ENCODE assay signal across 9 cellular contexts in genomic region chr10:5659702-5660528, GRCh38. TPM values are rescaled to one million over a fixed set of nuclear protein-coding genes. Genes with fewer than 3 reads are reported as not detected.
DNase-seq lines count a peak whose midpoint lies in the region; ATAC-seq and TF ChIP-seq lines count a peak whose summit lies in the region.
"Had no signal": no experiment of that assay in that cellular context is flagged by ENCODE, and none has a peak within 500 bp of the region (broad histone marks: within the 10 kb centered on the region; RNA-seq: fewer than 3 reads in every experiment).

No MANE protein-coding gene starts in this region.

- 30 to 48% (median 39%) methylated on average over 15 to 16 of the region's 16 CpGs for WGBS in adrenal gland, 4 donors
- 61 to 75% methylated on average over 16 of the region's 16 CpGs for WGBS in lower leg skin, 2 donors

- CTCF ChIA-PET in AG04450 (lab: Charles Lee), result interaction anchor here (1.9 kb wide), 1 partner anchor 30 kb away, joined by 5 read pairs; no protein-coding TSS in a partner anchor

- peaks cover 17 to 59% of the 10 kb centered on the region in 2 donors for H3K4me1 ChIP-seq in adrenal gland (replicated peaks in 1 of 2)

- H3K27ac ChIP-seq in AG04450 (ENCODE audit: low read depth, low read length), result no peak overlapping the region
- peak overlapping the region; percentile 39 to 84 (median 69) for H3K27ac ChIP-seq in adrenal gland

- H3K4me3 ChIP-seq in AG04450 (ENCODE audit: low read depth, low read length) (no peak overlapping the region), adrenal gland (no peak overlapping the region), lower leg skin (ENCODE audit: low read depth, poor library complexity, severe bottlenecking) (no peak overlapping the region)

- POLR2A ChIA-PET in AG04450 (lab: Yijun Ruan, JAX), result interaction anchor here (0.6 kb wide), 1 partner anchor 153 kb away, joined by 8 read pairs; the partner anchor contains the start of gene GDI2

- TF ChIP-seq CTCF in AG04450 (IDR thresholded peaks at IDR 0.05; ENCODE audit: low read depth, low read length) (no peak), adrenal gland (IDR thresholded peaks at IDR 0.05) (peak in 1 of 6 experiments; percentile 13), lower leg skin (IDR thresholded peaks at IDR 0.05) (peak in 1 of 3 donors; percentile 21)

- intact Hi-C loops in adrenal gland (cut with DNase I), result no loop called here
- intact Hi-C loops in lower leg skin (cut with DNase I; ENCODE audit: low total_unique reads), result loop anchor here (10.0 kb wide), 1 partner anchor 815 kb away; no protein-coding TSS in a partner anchor

- H3K27me3 ChIP-seq in AG04450 (ENCODE audit: control insufficient read depth, insufficient read depth, low read length) (no peaks in the 10 kb centered on the region), adrenal gland (no peaks in the 10 kb centered on the region)

- DNase-seq in AG04450 (ENCODE audit: low read depth, low spot score), result peak; percentile 10
- peak; percentile 83 for DNase-seq in HT1080 (ENCODE audit: low read depth)
- peak; percentile 70 to 95 (median 93) for DNase-seq in adrenal gland
- peak; percentile 55 to 84 for DNase-seq in lower leg skin (ENCODE audit: low spot score in 2 of 2)
- no peak for DNase-seq in middle frontal gyrus (ENCODE audit: extremely low spot score, low spot score)
- DNase-seq in NCI-H1092 (lab: John Stamatoyannopoulos, UW), result no peak
- DNase-seq in cerebellum (ENCODE audit: low spot score), result no peak
- DNase-seq: activated T-cell treated with anti-CD3 and anti-CD28 coated beads, Interleukin-2, amount 50 U/mL, for 4 hours had no signal

- peak; percentile 72 for ATAC-seq in GM18907 (IDR thresholded peaks at IDR 0.05; ENCODE audit: unreplicated experiment)

- TF ChIP-seq POLR2A in adrenal gland (IDR thresholded peaks at IDR 0.05), result peak in 1 of 2 donors; percentile 30
- TF ChIP-seq POLR2A in lower leg skin (IDR thresholded peaks at IDR 0.05), result no peak

- H3K9me3 ChIP-seq in AG04450 (ENCODE audit: control insufficient read depth, insufficient read depth, low read length) (no peaks in the 10 kb centered on the region; the same call in 1 of the 2 replicates), adrenal gland (replicated peaks in 1 of 3) (no peaks in the 10 kb centered on the region)

- no peaks in the 10 kb centered on the region for H3K36me3 ChIP-seq in adrenal gland (replicated peaks in 1 of 2)

RNA-seq across cellular contexts. Expression of gene ASB13, which starts 6.5 kb away (rescaled TPM):
- 4.0 and 4.3 TPM in 2 replicates for polyA plus RNA-seq in AG04450 (2011; rRNA removed)
- 5.0 and 5.7 TPM in 2 replicates for polyA minus RNA-seq in AG04450 (2011; rRNA and poly(A)+ RNA removed)
- 17.4 and 19.4 TPM in 2 replicates for total RNA-seq in HT1080 (2014; rRNA removed; shearing (Covaris generic))
- polyA plus RNA-seq in HT1080 (2015; cell fraction: cytosol; rRNA removed), result 12.0 and 13.1 TPM in 2 replicates
- polyA plus RNA-seq in HT1080 (2015; cell fraction: nucleus; rRNA removed), result 6.6 and 6.9 TPM in 2 replicates
- total RNA-seq in adrenal gland, result 10 to 100 TPM; 34.6 to 65.9 (median 48.0) TPM
- 10 to 100 TPM; 24.4 to 44.8 (median 39.1) TPM for polyA plus RNA-seq in adrenal gland
- total RNA-seq in lower leg skin, result 10 to 100 TPM in 3 of 4 donors, 1 to 10 TPM in 1; 9.9 to 28.5 (median 18.4) TPM
- total RNA-seq in cerebellum, result 11.9 TPM

RNA-seq across cellular contexts. Expression of gene TASOR2, which starts 24.7 kb away (rescaled TPM):
- polyA plus RNA-seq in AG04450 (2011; rRNA removed) (37.5 and 54.1 TPM in 2 replicates), adrenal gland (10 to 100 TPM; 15.4 to 43.4 (median 32.2) TPM)
- polyA minus RNA-seq in AG04450 (2011; rRNA and poly(A)+ RNA removed), result 44.6 and 67.4 TPM in 2 replicates
- total RNA-seq in HT1080 (2014; rRNA removed; shearing (Covaris generic)), result 72.6 and 74.4 TPM in 2 replicates
- 18.7 and 24.0 TPM in 2 replicates for polyA plus RNA-seq in HT1080 (2015; cell fraction: cytosol; rRNA removed)
- 82.1 and 112 TPM in 2 replicates for polyA plus RNA-seq in HT1080 (2015; cell fraction: nucleus; rRNA removed)
- total RNA-seq in adrenal gland (100 to 1,000 TPM in 2 of 8 donors, 10 to 100 TPM in 6; 36.6 to 182 (median 53.1) TPM), lower leg skin (10 to 100 TPM; 27.0 to 50.5 (median 35.4) TPM), cerebellum (73.1 TPM)

Comparison
In these comparisons a context has a peak if more than half of its experiments do, and no peak if none do; other contexts are left out.
1. DNase-seq: peak in AG04450 (single experiment), HT1080 (single experiment), adrenal gland (7 of 7) and lower leg skin (2 of 2); none in middle frontal gyrus (single experiment), NCI-H1092 (single experiment) and cerebellum (single experiment).